In the genomic region with DNA sequence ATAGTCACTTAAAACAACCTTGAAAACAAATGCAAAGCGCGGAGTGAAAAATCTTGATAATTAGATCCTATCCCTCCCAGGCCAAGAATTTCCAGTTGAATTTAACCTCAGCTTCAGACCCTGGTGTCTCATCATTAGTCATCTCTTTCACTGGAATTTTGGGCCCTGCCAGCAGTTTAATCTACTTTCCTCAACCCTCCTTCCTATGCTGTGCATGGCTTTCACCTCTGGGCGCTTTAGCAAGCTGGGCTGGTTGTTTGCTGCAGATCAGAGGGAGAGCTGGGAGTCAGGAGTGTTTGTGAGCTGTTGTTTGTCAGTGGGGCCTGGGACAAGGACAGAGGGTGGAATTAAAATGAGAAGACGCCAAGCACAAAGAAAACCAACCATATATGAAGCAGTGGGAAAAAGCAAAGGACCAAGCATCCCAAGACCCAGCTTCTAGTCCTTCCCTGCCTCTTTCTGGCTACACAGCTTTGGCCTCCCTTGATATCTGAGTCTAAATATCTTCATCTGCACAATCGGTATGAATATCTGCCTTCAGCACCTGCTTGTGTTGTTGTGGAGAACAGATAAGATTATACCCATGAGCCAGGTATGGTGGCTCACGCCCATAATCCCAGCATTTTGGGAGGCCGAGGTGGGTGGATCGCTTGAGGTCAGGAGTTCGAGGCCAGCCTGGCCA, we compare ENCODE assay signal across 10 cellular contexts. TPM values are rescaled to one million over a fixed set of nuclear protein-coding genes. Genes with fewer than 3 reads are reported as not detected.
DNase-seq lines count a peak whose midpoint lies in the region; ATAC-seq and TF ChIP-seq lines count a peak whose summit lies in the region.
"Had no signal": no experiment of that assay in that cellular context is flagged by ENCODE, and none has a peak within 500 bp of the region (broad histone marks: within the 10 kb centered on the region; RNA-seq: fewer than 3 reads in every experiment).

No MANE protein-coding gene starts in this region.

- peaks cover 96% of the 10 kb centered on the region for H3K4me1 ChIP-seq in SJSA1 (replicated peaks)

- no peak overlapping the region for H3K27ac Mint-ChIP-seq in T-cell
- H3K27ac Mint-ChIP-seq in effector memory CD8-positive, alpha-beta T cell, result no peak overlapping the region

- CTCF ChIA-PET in T-cell (lab: Charles Lee), result no interaction called here

- peak overlapping the region; percentile 97 for H3K27ac ChIP-seq in SJSA1
- H3K27ac ChIP-seq: HL-60 had no signal

- no peaks in the 10 kb centered on the region; the same call in 1 of the 2 replicates for H3K9me3 ChIP-seq in SJSA1 (replicated peaks)

- no peaks in the 10 kb centered on the region for H3K27me3 ChIP-seq in SJSA1 (replicated peaks)

- no peaks in the 10 kb centered on the region for H3K36me3 Mint-ChIP-seq in T-cell
- H3K36me3 Mint-ChIP-seq in effector memory CD8-positive, alpha-beta T cell (ENCODE audit: insufficient read depth), result no peaks in the 10 kb centered on the region

- TF ChIP-seq CTCF in fibroblast of pulmonary artery (IDR thresholded peaks at IDR 0.05; ENCODE audit: low read length, missing control alignments), result no peak

- H3K36me3 ChIP-seq in SJSA1, result peaks cover 62% of the 10 kb centered on the region

- H3K4me3 ChIP-seq in SJSA1, result no peak overlapping the region
- H3K4me3 ChIP-seq in fibroblast of pulmonary artery (replicated peaks; ENCODE audit: low read depth, low read length), result no peak overlapping the region
- H3K4me3 ChIP-seq in skeletal muscle cell (ENCODE audit: low read depth, low read length), result no peak overlapping the region

- POLR2A ChIA-PET in T-cell (lab: Charles Lee), result interaction anchor here in 1 of 2 donors (0.6 kb wide), 1 partner anchor 8 kb away, joined by 4 read pairs; no protein-coding TSS in a partner anchor

- no peaks in the 10 kb centered on the region for H3K27me3 Mint-ChIP-seq in T-cell
- H3K27me3 Mint-ChIP-seq in effector memory CD8-positive, alpha-beta T cell, result no peaks in the 10 kb centered on the region

- H3K4me1 Mint-ChIP-seq in T-cell, result peaks cover 0 to 2% (median 0%) of the 10 kb centered on the region in 3 donors
- no peaks in the 10 kb centered on the region for H3K4me1 Mint-ChIP-seq in effector memory CD8-positive, alpha-beta T cell (ENCODE audit: low read depth in 2 of 2)

- H3K9me3 Mint-ChIP-seq in T-cell, result no peaks in the 10 kb centered on the region
- H3K9me3 Mint-ChIP-seq in effector memory CD8-positive, alpha-beta T cell, result no peaks in the 10 kb centered on the region

- DNase-seq in GM04503 (ENCODE audit: low read depth), result peak; percentile 91
- DNase-seq in SJSA1 (ENCODE audit: low read depth in 1 of 2, low spot score in 2 of 2), result peak; percentile 88 to 92
- DNase-seq in fibroblast of pulmonary artery (ENCODE audit: low read depth), result peak; percentile 91
- DNase-seq in skeletal muscle cell (ENCODE audit: low read depth), result peak; percentile 80
- DNase-seq in T-cell, result no peak
- DNase-seq in effector memory CD8-positive, alpha-beta T cell, result no peak
- DNase-seq: nucleus accumbens had no signal

- ATAC-seq in GM19324 (IDR thresholded peaks at IDR 0.05; ENCODE audit: low FRiP score, unreplicated experiment) (no peak), T-cell (replicated peaks in 1 of 4) (no peak), GM19395 (IDR thresholded peaks at IDR 0.05; ENCODE audit: unreplicated experiment) (no peak)
- no peak for ATAC-seq in effector memory CD8-positive, alpha-beta T cell (replicated peaks)

- H3K4me3 Mint-ChIP-seq in T-cell, result no peak overlapping the region
- H3K4me3 Mint-ChIP-seq in effector memory CD8-positive, alpha-beta T cell, result no peak overlapping the region

RNA-seq across cellular contexts. Expression of a gene that starts 13.5 kb away (rescaled TPM):
- 198 and 300 TPM in 2 replicates for total RNA-seq in SJSA1 (2014; rRNA removed; shearing (Covaris generic))
- 1 to 10 TPM in 1 of 5 donors, under 1 TPM in 4; 0.65 to 1.1 (median 0.86) TPM for total RNA-seq in T-cell

RNA-seq across cellular contexts. Expression of a gene that starts 27.7 kb away (rescaled TPM):
- 149 and 198 TPM in 2 replicates for total RNA-seq in SJSA1 (2014; rRNA removed; shearing (Covaris generic))
- total RNA-seq in T-cell, result under 1 TPM; 0.35 to 0.95 (median 0.49) TPM

Comparison
In these comparisons a context has a peak if more than half of its experiments do, and no peak if none do; other contexts are left out.
1. DNase-seq: peak in GM04503 (single experiment), SJSA1 (2 of 2), fibroblast of pulmonary artery (single experiment) and skeletal muscle cell (single experiment); none in T-cell (0 of 34) and effector memory CD8-positive, alpha-beta T cell (0 of 3).
2. RNA of a gene that starts 13.5 kb away (total RNA-seq): 198 to 300 TPM in SJSA1; 0.65 to 1.1 TPM in T-cell; every median in the first group is over 10 times any median in the second.
3. RNA of a gene that starts 27.7 kb away (total RNA-seq): 149 to 198 TPM in SJSA1; 0.35 to 0.95 TPM in T-cell; every median in the first group is over 10 times any median in the second.